9 cellular contexts compared by ENCODE assay signal in the genomic region with DNA sequence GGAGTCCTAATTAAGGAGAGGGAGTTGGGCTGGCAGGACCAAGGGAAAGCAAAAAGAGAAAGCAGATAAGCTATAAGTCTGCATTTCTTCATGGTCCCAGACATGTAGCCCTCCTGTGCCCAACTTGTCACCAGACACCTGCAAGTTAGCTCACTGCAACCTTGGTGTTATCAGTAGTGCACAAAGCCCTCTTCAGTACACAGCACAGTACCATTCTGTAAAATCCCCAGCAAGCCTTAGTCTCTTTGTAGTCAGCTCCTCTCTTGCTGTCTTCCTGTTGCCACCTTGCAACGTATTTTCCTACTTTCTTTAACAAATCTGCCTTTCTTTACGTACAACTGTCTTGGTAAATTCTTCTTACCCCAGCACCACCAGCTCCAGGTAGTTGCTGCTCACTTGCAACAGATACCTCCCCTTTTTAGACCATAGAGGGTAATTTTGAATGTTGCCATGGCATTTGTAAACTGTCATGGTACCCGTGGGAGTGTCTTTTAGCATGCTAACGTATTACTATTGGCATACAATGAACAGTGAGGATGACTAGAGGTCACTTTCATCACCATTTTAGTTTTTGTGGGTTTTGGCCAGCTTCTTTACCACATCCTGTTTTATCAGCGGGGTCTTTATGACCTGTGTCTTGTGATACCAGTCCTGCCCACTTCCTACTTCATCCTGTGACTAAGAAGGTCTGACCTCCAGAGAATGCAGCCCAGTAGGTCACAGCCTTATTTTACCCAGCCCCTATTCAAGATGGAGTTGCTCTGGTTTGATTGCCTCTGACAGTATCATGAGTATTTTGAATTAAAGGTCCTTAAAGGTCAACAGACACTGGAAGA. TPM values are rescaled to one million over a fixed set of nuclear protein-coding genes. Genes with fewer than 3 reads are reported as not detected.
A peak's percentile ranks its signal among the peaks of the same experiment; 100 is the strongest.
DNase-seq lines count a peak whose midpoint lies in the region; ATAC-seq and TF ChIP-seq lines count a peak whose summit lies in the region.
"Had no signal": no experiment of that assay in that cellular context is flagged by ENCODE, and none has a peak within 500 bp of the region (broad histone marks: within the 10 kb centered on the region; RNA-seq: fewer than 3 reads in every experiment).

No MANE protein-coding gene starts in this region.

- no peak for TF ChIP-seq POLR2A in stomach (IDR thresholded peaks at IDR 0.05)

- H3K4me2 ChIP-seq in OCI-LY3 (ENCODE audit: low read length) = peak overlapping the region; percentile 5; the same call in 1 of the 2 replicates
- H3K4me2 ChIP-seq in mesenchymal stem cell (ENCODE audit: low read length, poor library complexity, severe bottlenecking) = no peak overlapping the region

- no peak overlapping the region for H4K91ac ChIP-seq in mesenchymal stem cell (ENCODE audit: low read length)

- no peaks in the 10 kb centered on the region for H3K79me2 ChIP-seq in OCI-LY3 (ENCODE audit: low read length)

- H3K14ac ChIP-seq in mesenchymal stem cell (ENCODE audit: low read length in 2 of 2) = no peak overlapping the region

- no peak overlapping the region for H2BK120ac ChIP-seq in mesenchymal stem cell (ENCODE audit: low read depth, low read length)

- H3K18ac ChIP-seq in mesenchymal stem cell (ENCODE audit: low read depth in 1 of 2, low read length in 2 of 2) = peak overlapping the region in 1 of 2 experiments; percentile 3

- 0% methylated on average over 2 of the region's 5 CpGs for WGBS in mesenchymal stem cell
- 39 to 52% (median 48%) methylated on average over 5 of the region's 5 CpGs for WGBS in stomach, 5 donors

- H3K4me3 ChIP-seq in OCI-LY3 (ENCODE audit: low read length) (no peak overlapping the region), mesenchymal stem cell (ENCODE audit: insufficient read depth in 1 of 2, low read depth in 1 of 2, low read length in 2 of 2) (no peak overlapping the region), stomach (no peak overlapping the region)

- no peaks in the 10 kb centered on the region for H3K9me3 ChIP-seq in OCI-LY3 (ENCODE audit: insufficient read depth, low read length)
- peaks cover 4% of the 10 kb centered on the region for H3K9me3 ChIP-seq in mesenchymal stem cell (ENCODE audit: control insufficient read depth, low read length)
- H3K9me3 ChIP-seq in stomach = peaks cover 0 to 21% (median 10%) of the 10 kb centered on the region in 4 donors

- no peak overlapping the region for H3K9ac ChIP-seq in OCI-LY3 (ENCODE audit: low read length)
- H3K9ac ChIP-seq in mesenchymal stem cell (ENCODE audit: low read length) = no peak overlapping the region

- H2BK12ac ChIP-seq in mesenchymal stem cell (ENCODE audit: low read length in 2 of 2) = no peak overlapping the region

- no peak overlapping the region for H2BK5ac ChIP-seq in mesenchymal stem cell (ENCODE audit: low read depth, low read length, poor library complexity, severe bottlenecking)

- no peaks in the 10 kb centered on the region for H3K27me3 ChIP-seq in OCI-LY3 (ENCODE audit: low read depth, low read length)
- H3K27me3 ChIP-seq in mesenchymal stem cell (ENCODE audit: control insufficient read depth in 1 of 2, insufficient read depth in 1 of 2, low read length in 2 of 2) = peaks cover 0 to 3% of the 10 kb centered on the region in 2 experiments
- peaks cover 0 to 4% (median 0%) of the 10 kb centered on the region in 3 donors for H3K27me3 ChIP-seq in stomach

- no peak overlapping the region for H3K23ac ChIP-seq in mesenchymal stem cell (ENCODE audit: low read length in 2 of 2)

- H2AFZ ChIP-seq in OCI-LY3 (ENCODE audit: low read depth, low read length) (no peak overlapping the region), mesenchymal stem cell (ENCODE audit: low read depth, low read length) (no peak overlapping the region)

- no peak for TF ChIP-seq EP300 in stomach (IDR thresholded peaks at IDR 0.05)

- H3K79me1 ChIP-seq in mesenchymal stem cell (replicated peaks; ENCODE audit: low read length, poor library complexity, severe bottlenecking) = no peaks in the 10 kb centered on the region

- DNase-seq in mesenchymal stem cell (peak; percentile 6), stomach (no peak), T-helper 9 cell (no peak), left cardiac atrium (no peak), hypothalamus (lab: John Stamatoyannopoulos, UW) (no peak)
- DNase-seq: stimulated activated CD4-positive, alpha-beta T cell treated with anti-CD3 and anti-CD28 coated beads, Interleukin-4, amount 100 ng/mL, for 24 hours had no signal

- no peaks in the 10 kb centered on the region for H4K20me1 ChIP-seq in OCI-LY3 (ENCODE audit: insufficient read depth, low read length)

- intact Hi-C loops in stomach (cut with DNase I; ENCODE audit: low total_unique reads) = no loop called here
- intact Hi-C loops in left cardiac atrium (cut with DNase I) = no loop called here

- ATAC-seq in GM18867 (IDR thresholded peaks at IDR 0.05; ENCODE audit: unreplicated experiment) (peak; percentile 79), HG02840 (IDR thresholded peaks at IDR 0.05; ENCODE audit: low FRiP score, unreplicated experiment) (peak; percentile 66), left cardiac atrium (no peak)

- peaks cover 6% of the 10 kb centered on the region for H3K4me1 ChIP-seq in OCI-LY3 (ENCODE audit: low read length)
- H3K4me1 ChIP-seq in mesenchymal stem cell (ENCODE audit: control insufficient read depth, insufficient read depth, low read depth, low read length) = no peaks in the 10 kb centered on the region
- H3K4me1 ChIP-seq in stomach = no peaks in the 10 kb centered on the region

- TF ChIP-seq CTCF in OCI-LY3 (IDR thresholded peaks at IDR 0.05; ENCODE audit: low read depth, low read length) (no peak), stomach (IDR thresholded peaks at IDR 0.05) (no peak)

- H2BK15ac ChIP-seq in mesenchymal stem cell (ENCODE audit: low read depth, poor library complexity, severe bottlenecking) = no peak overlapping the region

- no peak overlapping the region for H2AK5ac ChIP-seq in mesenchymal stem cell (ENCODE audit: low read length, severe bottlenecking)

- H3K27ac ChIP-seq in OCI-LY3 (ENCODE audit: low read length) (no peak overlapping the region), mesenchymal stem cell (ENCODE audit: low read length, poor library complexity, severe bottlenecking) (no peak overlapping the region), stomach (no peak overlapping the region)

- no peak overlapping the region for H4K8ac ChIP-seq in mesenchymal stem cell (ENCODE audit: low read length)

- no peak overlapping the region for H3K4ac ChIP-seq in mesenchymal stem cell (ENCODE audit: low read depth in 1 of 2, low read length in 2 of 2)

- no peaks in the 10 kb centered on the region for H3K36me3 ChIP-seq in OCI-LY3 (replicated peaks; ENCODE audit: low read depth, low read length)
- no peaks in the 10 kb centered on the region for H3K36me3 ChIP-seq in mesenchymal stem cell (ENCODE audit: control insufficient read depth in 1 of 2, insufficient read depth in 2 of 2, low read depth in 1 of 2, low read length in 2 of 2)
- no peaks in the 10 kb centered on the region for H3K36me3 ChIP-seq in stomach

RNA-seq across cellular contexts. Expression of a gene that starts 28.3 kb away (rescaled TPM):
- polyA plus RNA-seq in mesenchymal stem cell (2013, experiment 1 of 2) = 45.4 TPM
- polyA plus RNA-seq in mesenchymal stem cell (2013, experiment 2 of 2) = 47.5 TPM
- total RNA-seq in stomach = 100 to 1,000 TPM in 1 of 5 donors, 10 to 100 TPM in 3, 1 to 10 TPM in 1; 8.1 to 146 (median 53.6) TPM
- polyA plus RNA-seq in stomach = 10 to 100 TPM; 12.1 to 15.8 (median 14.9) TPM
- total RNA-seq in left cardiac atrium = 10 to 100 TPM; 83.4 to 92.8 TPM

Comparison
In these comparisons a context has a peak if more than half of its experiments do, and no peak if none do; other contexts are left out.
1. ATAC-seq: peak in GM18867 (single experiment) and HG02840 (single experiment); none in left cardiac atrium (0 of 2).